In the genomic region with DNA sequence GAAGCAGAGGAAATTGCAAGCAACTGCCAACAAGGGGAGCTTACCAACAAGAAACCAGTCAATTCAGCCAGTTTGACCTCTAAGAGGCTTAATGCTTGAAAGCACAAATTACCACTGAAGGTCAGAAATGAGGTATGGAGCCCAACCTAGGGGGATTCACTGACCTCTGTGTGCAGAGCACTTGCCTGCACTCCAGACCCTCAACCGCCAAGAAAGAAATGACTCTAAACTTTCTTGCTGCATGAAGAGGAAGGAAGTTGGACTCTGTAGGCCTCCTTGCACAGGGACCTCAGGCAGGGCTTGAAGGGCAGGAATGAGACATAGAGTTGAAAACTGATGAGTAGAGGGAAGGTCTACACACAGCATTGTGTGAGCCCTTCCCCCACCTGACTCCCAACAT, we compare ENCODE assay signal across 12 cellular contexts. TPM values are rescaled to one million over a fixed set of nuclear protein-coding genes. Genes with fewer than 3 reads are reported as not detected.
DNase-seq lines count a peak whose midpoint lies in the region; ATAC-seq and TF ChIP-seq lines count a peak whose summit lies in the region.
"Had no signal": no experiment of that assay in that cellular context is flagged by ENCODE, and none has a peak within 500 bp of the region (broad histone marks: within the 10 kb centered on the region; RNA-seq: fewer than 3 reads in every experiment).

No MANE protein-coding gene starts in this region.

- peak; percentile 88 for ATAC-seq in GM18870 (IDR thresholded peaks at IDR 0.05; ENCODE audit: unreplicated experiment)
- ATAC-seq in GM21786 (IDR thresholded peaks at IDR 0.05; ENCODE audit: unreplicated experiment) = peak; percentile 74
- ATAC-seq in HG03575 (IDR thresholded peaks at IDR 0.05; ENCODE audit: extremely low read depth, insufficient number of reproducible peaks, low FRiP score, unreplicated experiment) = peak; percentile 44
- ATAC-seq in HG02798 (IDR thresholded peaks at IDR 0.05; ENCODE audit: poor library complexity, unreplicated experiment) = no peak
- ATAC-seq: T-cell had no signal

- H3K36me3 ChIP-seq in neutrophil = no peaks in the 10 kb centered on the region
- no peaks in the 10 kb centered on the region for H3K36me3 ChIP-seq in colonic mucosa
- H3K36me3 ChIP-seq: suprapubic skin had no signal

- peak overlapping the region; percentile 59 for H3K27ac ChIP-seq in neutrophil
- no peak overlapping the region for H3K27ac ChIP-seq in colonic mucosa
- H3K27ac ChIP-seq: suprapubic skin had no signal

- H3K9ac ChIP-seq in colonic mucosa (ENCODE audit: low read depth in 2 of 2, low read length in 2 of 2) = no peak overlapping the region

- H3K4me3 ChIP-seq in neutrophil (ENCODE audit: low read depth in 1 of 2, low read length in 1 of 2) (no peak overlapping the region), colonic mucosa (no peak overlapping the region)
- H3K4me3 ChIP-seq: suprapubic skin had no signal

- H3K9me3 ChIP-seq in neutrophil (no peaks in the 10 kb centered on the region), colonic mucosa (no peaks in the 10 kb centered on the region)
- H3K9me3 ChIP-seq: suprapubic skin had no signal

- H3K4me1 ChIP-seq in neutrophil (ENCODE audit: control insufficient read depth in 1 of 2, insufficient read depth in 1 of 2, low read depth in 1 of 2, low read length in 1 of 2) (peaks cover 46 to 49% of the 10 kb centered on the region in 2 experiments), colonic mucosa (no peaks in the 10 kb centered on the region)
- H3K4me1 ChIP-seq: suprapubic skin had no signal

- no peak for DNase-seq in amniotic stem cell (lab: John Stamatoyannopoulos, UW)
- DNase-seq in colonic mucosa = no peak
- DNase-seq: activated T-cell treated with anti-CD3 and anti-CD28 coated beads, Interleukin-2, amount 50 U/mL, for 72 hours; glutamatergic neuron; T-cell had no signal

- intact Hi-C loops in colonic mucosa (cut with DNase I) = no loop called here

- H3K27me3 ChIP-seq in neutrophil = no peaks in the 10 kb centered on the region
- no peaks in the 10 kb centered on the region for H3K27me3 ChIP-seq in colonic mucosa
- H3K27me3 ChIP-seq: suprapubic skin had no signal

- TF ChIP-seq CTCF in neutrophil (IDR thresholded peaks at IDR 0.05) = no peak
- no peak for TF ChIP-seq CTCF in colonic mucosa (IDR thresholded peaks at IDR 0.05)

RNA-seq across cellular contexts. Expression of a gene that starts 10.0 kb away (rescaled TPM):
- total RNA-seq in colonic mucosa = 1 to 10 TPM; 1.3 to 5.1 TPM

RNA-seq across cellular contexts. Expression of a gene that starts 10.2 kb away (rescaled TPM):
- 10 to 100 TPM; 26.4 to 29.6 TPM for total RNA-seq in colonic mucosa

RNA-seq across cellular contexts. Expression of a gene that starts 46.4 kb away (rescaled TPM):
- total RNA-seq in colonic mucosa = not detected
- total RNA-seq: activated T-cell treated with anti-CD3 and anti-CD28 coated beads, Interleukin-2, amount 50 U/mL, for 72 hours; mononuclear cell; suprapubic skin had no signal

RNA-seq across cellular contexts. Expression of a gene that starts 55.1 kb away (rescaled TPM):
- total RNA-seq in colonic mucosa = 10 to 100 TPM; 13.6 to 33.2 TPM
